ENCODE assay signal across 8 cellular contexts in genomic region chr18:79679552-79680099, GRCh38.
DNase-seq lines count a peak whose midpoint lies in the region; ATAC-seq, FAIRE-seq and TF ChIP-seq lines count a peak whose summit lies in the region.

Gene CTDP1, plus strand, starts transcription at chr18:79679803. Its CDS starts 145 bp downstream, at chr18:79679948.

- H2AFZ ChIP-seq in OCI-LY3 (ENCODE audit: low read depth, low read length), result peak within 1 kb of the TSS; percentile 89

- H3K9me3 ChIP-seq in HUES48 (ENCODE audit: control insufficient read depth, insufficient read depth, low read length), result no peaks in the 10 kb centered on the region
- H3K9me3 ChIP-seq in OCI-LY3 (ENCODE audit: insufficient read depth, low read length), result no peaks in the 10 kb centered on the region
- H3K9me3 ChIP-seq in mucosa of rectum (ENCODE audit: control insufficient read depth in 2 of 2, low read length in 2 of 2), result no peaks in the 10 kb centered on the region

- H3K36me3 ChIP-seq in HUES48 (ENCODE audit: control insufficient read depth, insufficient read depth, low read length), result peaks cover 6% of the 10 kb centered on the region; the same call in 1 of the 2 replicates
- peaks cover 35% of the 10 kb centered on the region for H3K36me3 ChIP-seq in OCI-LY3 (replicated peaks; ENCODE audit: low read depth, low read length)
- peaks cover 10 to 11% of the 10 kb centered on the region in 2 donors for H3K36me3 ChIP-seq in mucosa of rectum (ENCODE audit: control insufficient read depth in 2 of 2, insufficient read depth in 2 of 2, low read length in 2 of 2)

- H3K27me3 ChIP-seq in HUES48 (ENCODE audit: control insufficient read depth, insufficient read depth, low read length), result no peaks in the 10 kb centered on the region
- no peaks in the 10 kb centered on the region for H3K27me3 ChIP-seq in OCI-LY3 (ENCODE audit: low read depth, low read length)
- H3K27me3 ChIP-seq in mucosa of rectum (ENCODE audit: control insufficient read depth in 2 of 2, insufficient read depth in 2 of 2, low read length in 2 of 2), result no peaks in the 10 kb centered on the region

- peaks cover 44% of the 10 kb centered on the region for H4K20me1 ChIP-seq in OCI-LY3 (ENCODE audit: insufficient read depth, low read length)

- peak within 1 kb of the TSS; percentile 87 for H3K4me2 ChIP-seq in OCI-LY3 (ENCODE audit: low read length)

- H3K4me3 ChIP-seq in HUES48 (ENCODE audit: low read depth, low read length), result peak within 1 kb of the TSS; percentile 100
- peak within 1 kb of the TSS; percentile 79 for H3K4me3 ChIP-seq in OCI-LY3 (ENCODE audit: low read length)
- H3K4me3 ChIP-seq in mucosa of rectum (ENCODE audit: low read length in 2 of 2), result peak within 1 kb of the TSS; percentile 70 to 93

- H3K9ac ChIP-seq in HUES48 (ENCODE audit: low read depth, low read length) (peak within 1 kb of the TSS; percentile 100), OCI-LY3 (ENCODE audit: low read length) (peak within 1 kb of the TSS; percentile 85), mucosa of rectum (ENCODE audit: low read depth in 1 of 2, low read length in 2 of 2) (peak within 1 kb of the TSS; percentile 89 to 92)

- no peak for FAIRE-seq in D721Med (lab: Jason Lieb, UNC)

- H3K27ac ChIP-seq in HUES48 (ENCODE audit: low read depth, low read length) (peak within 1 kb of the TSS; percentile 95), OCI-LY3 (ENCODE audit: low read length) (peak within 1 kb of the TSS; percentile 80), mucosa of rectum (ENCODE audit: low read depth in 2 of 2, low read length in 2 of 2) (peak within 1 kb of the TSS; percentile 96 to 97)

- DNase-seq in D721Med (ENCODE audit: insufficient read length, low spot score) (peak; percentile 100), activated T-cell treated with anti-CD3 and anti-CD28 coated beads for 4 hours (peak; percentile 83), erythroblast (lab: John Stamatoyannopoulos, UW) (peak; percentile 99 to 100)
- DNase-seq in stimulated activated CD8-positive, alpha-beta memory T cell treated with anti-CD3 and anti-CD28 coated beads, Interleukin-4, amount 100 ng/mL, for 4 hours (ENCODE audit: low read depth in 2 of 2, low spot score in 1 of 2), result peak; percentile 67 to 76

- peak; percentile 36 for TF ChIP-seq POLR2A in erythroblast (IDR thresholded peaks at IDR 0.05; ENCODE audit: low read length)

- no peak for TF ChIP-seq CTCF in D721Med (IDR thresholded peaks at IDR 0.05; ENCODE audit: insufficient read depth, missing control alignments)
- TF ChIP-seq CTCF in OCI-LY3 (IDR thresholded peaks at IDR 0.05; ENCODE audit: low read depth, low read length), result no peak

- peaks cover 68% of the 10 kb centered on the region for H3K79me2 ChIP-seq in OCI-LY3 (ENCODE audit: low read length)

- ATAC-seq in GM21423 (IDR thresholded peaks at IDR 0.05; ENCODE audit: unreplicated experiment), result peak; percentile 58

- peaks cover 4% of the 10 kb centered on the region; the same call in 1 of the 2 replicates for H3K4me1 ChIP-seq in HUES48 (ENCODE audit: control insufficient read depth, insufficient read depth, low read length)
- peaks cover 22% of the 10 kb centered on the region for H3K4me1 ChIP-seq in OCI-LY3 (ENCODE audit: low read length)
- peaks cover 26 to 34% of the 10 kb centered on the region in 2 donors for H3K4me1 ChIP-seq in mucosa of rectum (ENCODE audit: control insufficient read depth in 2 of 2, insufficient read depth in 2 of 2, low read length in 2 of 2)

Comparison
In these comparisons a context has a peak if more than half of its experiments do, and no peak if none do; other contexts are left out.
1. Peak in every context shown above with its lines: DNase-seq, ATAC-seq, H3K4me3 ChIP-seq and H3K27ac ChIP-seq.